ENCODE assay signal across 8 cellular contexts in genomic region chr5:55232985-55233928, GRCh38. TPM values are rescaled to one million over a fixed set of nuclear protein-coding genes. Genes with fewer than 3 reads are reported as not detected.
A peak's percentile ranks its signal among the peaks of the same experiment; 100 is the strongest.
DNase-seq lines count a peak whose midpoint lies in the region; ATAC-seq, FAIRE-seq and TF ChIP-seq lines count a peak whose summit lies in the region.

Gene CCNO (minus strand): TSS chr5:55233608. CDS start chr5:55233523, 85 bp downstream.

- intact Hi-C loops in psoas muscle (cut with DNase I) = loop anchor here in 1 of 2 donors (10.0 kb wide), 1 partner anchor 58 kb away; the partner anchor contains the start of gene CDC20B

- H3K36me3 ChIP-seq in psoas muscle (ENCODE audit: insufficient read depth in 1 of 2, low read depth in 1 of 2) = no peaks in the 10 kb centered on the region

- no peak for TF ChIP-seq CTCF in psoas muscle (IDR thresholded peaks at IDR 0.05)

- no peaks in the 10 kb centered on the region for H3K9me3 ChIP-seq in psoas muscle

- TF ChIP-seq POLR2A in H54 (IDR thresholded peaks at IDR 0.05; ENCODE audit: low read depth, low read length) = peak; percentile 55; the same call in 1 of the 2 replicates

- peak; percentile 71 to 79 (median 75) for ATAC-seq in psoas muscle

- peaks cover 4 to 98% (median 53%) of the 10 kb centered on the region in 3 donors for H3K27me3 ChIP-seq in psoas muscle (ENCODE audit: insufficient read depth in 3 of 3, low read length in 2 of 3)

- H3K27ac ChIP-seq in psoas muscle = no peak within 1 kb of the TSS

- H3K4me3 ChIP-seq in psoas muscle = peak within 1 kb of the TSS; percentile 72

- peaks cover 22% of the 10 kb centered on the region for H3K4me1 ChIP-seq in psoas muscle

- DNase-seq in DMS53 treated with DMSO at 0.1 percent for 48 hours (lab: John Stamatoyannopoulos, UW; ENCODE audit: unreplicated experiment) (peak; percentile 88), H54 (ENCODE audit: insufficient read length, low spot score) (peak; percentile 85), NAMALWA (ENCODE audit: low spot score) (peak; percentile 53), SK-N-DZ (ENCODE audit: low spot score) (peak; percentile 62), anterior cingulate cortex (lab: John Stamatoyannopoulos, UW) (peak in 33 of 58 donors; percentile 9 to 72 (median 24)), hepatic stellate cell (ENCODE audit: low spot score) (peak; percentile 78), psoas muscle (peak; percentile 62 to 67), hippocampal formation (lab: John Stamatoyannopoulos, UW) (no peak)

- FAIRE-seq in H54 (lab: Jason Lieb, UNC) = no peak

- WGBS in psoas muscle, 3 donors = 1% methylated on average over 62 to 106 of the region's 106 CpGs

RNA-seq across cellular contexts. Expression of gene CCNO, which starts in this region (rescaled TPM):
- polyA plus RNA-seq in SK-N-DZ (2014; cell fraction: cytosol; rRNA removed) = 0.23 and 0.69 TPM in 2 replicates
- polyA plus RNA-seq in SK-N-DZ (2014; cell fraction: nucleus; rRNA removed) = not detected in 2 replicates
- total RNA-seq in psoas muscle = not detected
- not detected for polyA plus RNA-seq in psoas muscle

Comparison
In these comparisons a context has a peak if more than half of its experiments do, and no peak if none do; other contexts are left out.
1. Peak in DNase-seq, ATAC-seq and H3K4me3 ChIP-seq in psoas muscle; RNA of the gene not detected or under 1 TPM.
2. DNase-seq: peak in DMS53 treated with DMSO at 0.1 percent for 48 hours (single experiment), H54 (single experiment), NAMALWA (single experiment), SK-N-DZ (single experiment), anterior cingulate cortex (33 of 58) and hepatic stellate cell (single experiment); none in hippocampal formation (0 of 2).